In genomic region chr2:112648081-112648480, GRCh38 we compare ENCODE assay signal across 12 cellular contexts. TPM values are rescaled to one million over a fixed set of nuclear protein-coding genes. Genes with fewer than 3 reads are reported as not detected.
DNase-seq lines count a peak whose midpoint lies in the region; ATAC-seq and TF ChIP-seq lines count a peak whose summit lies in the region.
"Had no signal": no experiment of that assay in that cellular context is flagged by ENCODE, and none has a peak within 500 bp of the region (broad histone marks: within the 10 kb centered on the region; RNA-seq: fewer than 3 reads in every experiment).

No MANE protein-coding gene starts in this region.

- no peaks in the 10 kb centered on the region for H3K9me3 Mint-ChIP-seq in activated CD8-positive, alpha-beta T cell treated with anti-CD3 and anti-CD28 coated beads for 36 hours
- peaks cover 10% of the 10 kb centered on the region for H3K9me3 Mint-ChIP-seq in glutamatergic neuron (ENCODE audit: unreplicated experiment)
- H3K9me3 Mint-ChIP-seq: activated naive CD4-positive, alpha-beta T cell treated with anti-CD3 and anti-CD28 coated beads, Interleukin-2, amount 50 U/mL, for 72 hours had no signal

- H3K27ac ChIP-seq in left ventricle myocardium inferior (replicated peaks) (no peak overlapping the region), thymus (ENCODE audit: low read depth) (no peak overlapping the region)
- H3K27ac ChIP-seq: prostate gland had no signal

- H3K9me3 ChIP-seq in left ventricle myocardium inferior (replicated peaks), result no peaks in the 10 kb centered on the region
- H3K9me3 ChIP-seq in thymus (ENCODE audit: control insufficient read depth), result no peaks in the 10 kb centered on the region
- H3K9me3 ChIP-seq: prostate gland had no signal

- CTCF ChIA-PET in activated CD8-positive, alpha-beta T cell treated with anti-CD3 and anti-CD28 coated beads for 36 hours (lab: Charles Lee), result interaction anchor here (2.4 to 6.3 kb wide), 2 partner anchors 20 to 79 kb away, joined by 7 to 83 read pairs; no protein-coding TSS in a partner anchor

- POLR2A ChIA-PET in activated CD8-positive, alpha-beta T cell treated with anti-CD3 and anti-CD28 coated beads for 36 hours (lab: Charles Lee), result interaction anchor here (0.6 to 5.0 kb wide), 12 partner anchors 8 to 78 kb away, joined by 3 to 68 read pairs (median 9); no protein-coding TSS in a partner anchor

- H3K36me3 Mint-ChIP-seq in activated CD8-positive, alpha-beta T cell treated with anti-CD3 and anti-CD28 coated beads for 36 hours (ENCODE audit: low read depth), result peaks cover 55% of the 10 kb centered on the region
- no peaks in the 10 kb centered on the region for H3K36me3 Mint-ChIP-seq in glutamatergic neuron (ENCODE audit: unreplicated experiment)

- DNase-seq in left ventricle myocardium inferior, result no peak
- DNase-seq in Right ventricle myocardium inferior (ENCODE audit: missing footprints), result no peak
- peak; percentile 42 for DNase-seq in activated CD8-positive, alpha-beta T cell treated with anti-CD3 and anti-CD28 coated beads for 36 hours
- DNase-seq in glutamatergic neuron, result no peak
- no peak for DNase-seq in NCI-H2171 (lab: John Stamatoyannopoulos, UW)
- no peak for DNase-seq in NCI-H187 (lab: John Stamatoyannopoulos, UW)
- DNase-seq: DMS79, NCI-H1092 treated with DMSO at 0.1 percent for 48 hours had no signal

- H3K4me1 ChIP-seq in left ventricle myocardium inferior, result peaks cover 67% of the 10 kb centered on the region
- H3K4me1 ChIP-seq in thymus (ENCODE audit: control insufficient read depth, insufficient read depth, low read length), result peaks cover 34% of the 10 kb centered on the region

- ATAC-seq in Right ventricle myocardium inferior (no peak), GM21529 (IDR thresholded peaks at IDR 0.05; ENCODE audit: unreplicated experiment) (no peak)
- ATAC-seq in activated CD8-positive, alpha-beta T cell treated with anti-CD3 and anti-CD28 coated beads for 36 hours, result no peak
- ATAC-seq: activated naive CD4-positive, alpha-beta T cell treated with anti-CD3 and anti-CD28 coated beads, Interleukin-2, amount 50 U/mL, for 72 hours had no signal

- no peaks in the 10 kb centered on the region for H3K27me3 Mint-ChIP-seq in activated CD8-positive, alpha-beta T cell treated with anti-CD3 and anti-CD28 coated beads for 36 hours
- peaks cover 5% of the 10 kb centered on the region for H3K27me3 Mint-ChIP-seq in glutamatergic neuron (ENCODE audit: unreplicated experiment)

- H3K4me1 Mint-ChIP-seq in activated CD8-positive, alpha-beta T cell treated with anti-CD3 and anti-CD28 coated beads for 36 hours (ENCODE audit: low read depth), result peaks cover 63% of the 10 kb centered on the region
- peaks cover 11% of the 10 kb centered on the region for H3K4me1 Mint-ChIP-seq in glutamatergic neuron (ENCODE audit: low read depth, unreplicated experiment)

- H3K27ac Mint-ChIP-seq in activated CD8-positive, alpha-beta T cell treated with anti-CD3 and anti-CD28 coated beads for 36 hours, result peak overlapping the region; percentile 33
- H3K27ac Mint-ChIP-seq in glutamatergic neuron (ENCODE audit: unreplicated experiment), result no peak overlapping the region

- no peak for TF ChIP-seq CTCF in left ventricle myocardium inferior (IDR thresholded peaks at IDR 0.05; ENCODE audit: borderline replicate concordance)
- no peak for TF ChIP-seq CTCF in activated CD8-positive, alpha-beta T cell treated with anti-CD3 and anti-CD28 coated beads for 36 hours (IDR thresholded peaks at IDR 0.05)
- no peak for TF ChIP-seq CTCF in glutamatergic neuron (IDR thresholded peaks at IDR 0.05; ENCODE audit: partially characterized antibody, unreplicated experiment)

- H3K36me3 ChIP-seq in left ventricle myocardium inferior (peaks cover 57% of the 10 kb centered on the region), thymus (ENCODE audit: control insufficient read depth, insufficient read depth) (peaks cover 16% of the 10 kb centered on the region)
- H3K36me3 ChIP-seq: prostate gland had no signal

- H3K4me3 ChIP-seq in left ventricle myocardium inferior (peak overlapping the region; percentile 90), thymus (ENCODE audit: low read length) (peak overlapping the region; percentile 18)
- H3K4me3 ChIP-seq: prostate gland had no signal

- no peaks in the 10 kb centered on the region for H3K27me3 ChIP-seq in left ventricle myocardium inferior (ENCODE audit: low read depth)
- no peaks in the 10 kb centered on the region for H3K27me3 ChIP-seq in thymus (ENCODE audit: control insufficient read depth, insufficient read depth)

- WGBS in thymus, result 85% methylated on average over 2 of the region's 2 CpGs

- peak overlapping the region; percentile 95 for H3K4me3 Mint-ChIP-seq in activated CD8-positive, alpha-beta T cell treated with anti-CD3 and anti-CD28 coated beads for 36 hours
- peak overlapping the region; percentile 97 for H3K4me3 Mint-ChIP-seq in glutamatergic neuron (ENCODE audit: unreplicated experiment)

- intact Hi-C loops in left ventricle myocardium inferior (cut with micrococcal nuclease), result no loop called here
- intact Hi-C loops in Right ventricle myocardium inferior (cut with DNase I), result no loop called here
- intact Hi-C loops in activated CD8-positive, alpha-beta T cell treated with anti-CD3 and anti-CD28 coated beads for 36 hours (cut with micrococcal nuclease), result no loop called here

RNA-seq across cellular contexts. Expression of gene SLC20A1, which starts 2.3 kb away (rescaled TPM):
- total RNA-seq in left ventricle myocardium inferior, result 10.5 TPM
- 10.2 TPM for total RNA-seq in Right ventricle myocardium inferior
- total RNA-seq in activated CD8-positive, alpha-beta T cell treated with anti-CD3 and anti-CD28 coated beads for 36 hours, result 10 to 100 TPM; 52.7 to 52.8 TPM
- 73.0 TPM for total RNA-seq in glutamatergic neuron (ENCODE audit: unreplicated experiment)
- 47.0 TPM for polyA plus RNA-seq in thymus
